8 cellular contexts compared by ENCODE assay signal in the genomic region with DNA sequence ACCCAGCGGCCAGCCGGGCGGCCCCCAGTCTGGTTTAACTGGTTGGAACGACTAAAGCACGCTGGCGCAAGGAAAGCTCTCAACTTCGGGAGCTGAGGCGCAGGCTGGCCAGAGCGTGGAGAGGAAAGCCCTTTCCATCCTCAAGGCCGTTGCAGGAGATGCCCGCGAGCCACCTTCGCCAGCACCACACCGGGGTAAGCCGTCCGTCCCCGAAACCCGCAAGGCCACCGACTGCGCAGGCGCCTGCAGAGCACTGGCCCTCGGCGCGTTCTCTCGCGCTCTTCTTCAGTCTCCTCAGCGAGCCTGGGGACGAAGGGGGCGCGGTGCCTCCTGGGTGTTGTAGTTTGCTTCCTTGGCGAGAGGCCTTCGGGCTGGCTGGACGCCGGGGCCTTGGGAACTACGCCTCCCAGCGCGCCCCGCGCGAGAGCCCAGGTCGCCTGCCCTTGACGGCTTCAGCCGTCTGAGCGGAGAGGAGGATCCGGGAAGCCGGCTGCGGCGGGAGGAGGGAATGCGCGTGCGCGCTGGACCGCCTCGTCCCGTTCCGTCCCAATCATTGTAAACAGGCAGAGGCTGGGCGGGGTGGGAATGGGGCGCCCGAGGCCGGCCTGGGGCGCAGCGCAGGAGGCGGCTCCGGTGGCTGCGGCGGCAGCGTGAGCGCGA. TPM values are rescaled to one million over a fixed set of nuclear protein-coding genes. Genes with fewer than 3 reads are reported as not detected.
DNase-seq lines count a peak whose midpoint lies in the region; ATAC-seq and TF ChIP-seq lines count a peak whose summit lies in the region.

A gene (plus strand): TSS at position 531 of the 660 bp plus-strand sequence. CDS start 37,533 bp downstream, outside the sequence.

- H3K79me2 ChIP-seq in ACC112 (ENCODE audit: control insufficient read depth, insufficient read depth, low read length, unreplicated experiment), result peaks cover 45% of the 10 kb centered on the region

- DNase-seq in NCI-H2171 treated with DMSO at 0.1 percent for 48 hours (lab: John Stamatoyannopoulos, UW) (peak; percentile 100), breast epithelium (ENCODE audit: low spot score in 2 of 2) (peak; percentile 98 to 100)

- H3K36me3 ChIP-seq in ACC112 (ENCODE audit: insufficient read depth, low read length), result no peaks in the 10 kb centered on the region
- no peaks in the 10 kb centered on the region for H3K36me3 ChIP-seq in breast epithelium
- no peaks in the 10 kb centered on the region for H3K36me3 ChIP-seq in iPS-18a (ENCODE audit: control insufficient read depth, low read depth, low read length)
- H3K36me3 ChIP-seq in skeletal muscle satellite cell (ENCODE audit: insufficient read depth, low read length), result peaks cover 10% of the 10 kb centered on the region

- TF ChIP-seq CTCF in VCaP (conservative IDR thresholded peaks at IDR 0.05) (no peak), breast epithelium (IDR thresholded peaks at IDR 0.05) (no peak)

- H3K27me3 ChIP-seq in ACC112 (ENCODE audit: insufficient read depth, low read length) (no peaks in the 10 kb centered on the region), breast epithelium (no peaks in the 10 kb centered on the region), iPS-18a (ENCODE audit: control insufficient read depth, insufficient read depth, low read length) (no peaks in the 10 kb centered on the region), skeletal muscle satellite cell (ENCODE audit: control insufficient read depth, insufficient read depth, low read length) (no peaks in the 10 kb centered on the region)

- peaks cover 1 to 4% of the 10 kb centered on the region in 2 donors for H3K9me3 ChIP-seq in breast epithelium
- no peaks in the 10 kb centered on the region for H3K9me3 ChIP-seq in iPS-18a (ENCODE audit: control insufficient read depth, low read depth, low read length)
- H3K9me3 ChIP-seq in skeletal muscle satellite cell (replicated peaks; ENCODE audit: low read length), result no peaks in the 10 kb centered on the region

- H3K4me2 ChIP-seq in skeletal muscle satellite cell (ENCODE audit: low read length), result peak within 1 kb of the TSS; percentile 86

- ATAC-seq in GM18868 (IDR thresholded peaks at IDR 0.05; ENCODE audit: unreplicated experiment), result peak; percentile 93
- ATAC-seq in HG03108 (IDR thresholded peaks at IDR 0.05; ENCODE audit: unreplicated experiment), result peak; percentile 92

- TF ChIP-seq POLR2A in breast epithelium (IDR thresholded peaks at IDR 0.05), result no peak

- H3K4me3 ChIP-seq in ACC112 (ENCODE audit: low read depth, low read length) (peak within 1 kb of the TSS; percentile 94), breast epithelium (peak within 1 kb of the TSS; percentile 94 to 97 (median 96)), iPS-18a (ENCODE audit: low read length) (peak within 1 kb of the TSS; percentile 82), skeletal muscle satellite cell (ENCODE audit: low read length) (peak within 1 kb of the TSS; percentile 89)

- H3K4me1 ChIP-seq in ACC112 (ENCODE audit: control insufficient read depth, insufficient read depth, low read length, unreplicated experiment), result peaks cover 19% of the 10 kb centered on the region
- H3K4me1 ChIP-seq in breast epithelium, result no peaks in the 10 kb centered on the region
- peaks cover 11% of the 10 kb centered on the region for H3K4me1 ChIP-seq in iPS-18a (ENCODE audit: control insufficient read depth, low read depth, low read length)
- H3K4me1 ChIP-seq in skeletal muscle satellite cell (ENCODE audit: control insufficient read depth, insufficient read depth, low read length), result peaks cover 16% of the 10 kb centered on the region

- peak within 1 kb of the TSS; percentile 87 for H2AFZ ChIP-seq in ACC112 (ENCODE audit: low read length, unreplicated experiment)

- H3K27ac ChIP-seq in ACC112 (ENCODE audit: low read depth, low read length), result peak within 1 kb of the TSS; percentile 71
- peak within 1 kb of the TSS; percentile 91 for H3K27ac ChIP-seq in VCaP
- H3K27ac ChIP-seq in breast epithelium, result peak within 1 kb of the TSS; percentile 92 to 97
- H3K27ac ChIP-seq in iPS-18a (ENCODE audit: low read length), result no peak within 1 kb of the TSS

- intact Hi-C loops in breast epithelium (cut with DNase I; ENCODE audit: low total_unique reads), result no loop called here

- peak within 1 kb of the TSS; percentile 60 for H3K9ac ChIP-seq in iPS-18a (ENCODE audit: low read length)
- peak within 1 kb of the TSS; percentile 93 for H3K9ac ChIP-seq in skeletal muscle satellite cell (ENCODE audit: low read depth, low read length)

RNA-seq across cellular contexts. Expression of the gene that starts here (rescaled TPM):
- total RNA-seq in breast epithelium, result 10 to 100 TPM; 67.2 to 91.2 (median 82.2) TPM
- total RNA-seq in skeletal muscle satellite cell (2012; rRNA removed), result 43.1 and 47.6 TPM in 2 replicates
